1 cellular context compared by ENCODE assay signal in the genomic region with DNA sequence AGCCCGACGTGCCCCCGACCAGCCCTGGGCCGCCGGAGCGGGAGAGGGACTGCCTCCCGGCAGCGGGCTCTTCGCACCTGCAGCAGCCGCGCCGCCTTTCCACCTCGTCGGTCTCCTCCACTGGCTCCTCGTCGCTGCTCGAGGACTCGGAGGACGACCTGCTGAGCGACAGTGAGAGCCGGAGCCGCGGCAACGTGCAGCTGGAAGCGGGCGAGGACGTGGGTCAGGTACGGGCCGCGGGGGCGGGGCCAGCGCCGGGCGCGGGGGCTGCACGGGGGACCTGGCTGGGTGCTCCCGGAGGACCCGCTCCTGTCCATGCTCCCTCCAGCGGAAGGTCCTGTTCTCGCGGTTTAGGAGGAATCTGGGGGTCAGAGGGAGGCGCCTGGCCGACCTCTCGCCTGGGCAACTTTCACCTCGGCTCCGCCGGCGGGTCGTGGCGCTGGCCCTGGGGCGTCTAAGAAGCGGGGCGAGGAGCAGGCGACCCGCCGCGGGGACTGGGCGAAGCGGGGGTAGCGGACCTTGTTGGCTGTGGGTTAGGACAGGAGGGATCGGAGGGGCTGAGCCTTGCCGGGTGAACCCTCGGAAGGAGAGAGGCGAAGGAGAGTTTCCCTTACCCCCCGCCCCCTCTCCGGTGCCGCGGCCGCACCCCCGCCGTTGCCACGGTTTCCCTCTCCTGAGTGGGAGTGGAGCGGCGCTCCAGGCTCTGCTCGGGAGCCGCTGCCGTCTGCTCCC.
TF ChIP-seq lines count a peak whose summit lies in the region.

No MANE protein-coding gene starts in this region.

TF ChIP-seq in HepG2, 621 proteins besides CTCF, POLR2A, EP300 and RAD21 (continued from another document and continues in another):
- TF ChIP-seq, protein P1, sequence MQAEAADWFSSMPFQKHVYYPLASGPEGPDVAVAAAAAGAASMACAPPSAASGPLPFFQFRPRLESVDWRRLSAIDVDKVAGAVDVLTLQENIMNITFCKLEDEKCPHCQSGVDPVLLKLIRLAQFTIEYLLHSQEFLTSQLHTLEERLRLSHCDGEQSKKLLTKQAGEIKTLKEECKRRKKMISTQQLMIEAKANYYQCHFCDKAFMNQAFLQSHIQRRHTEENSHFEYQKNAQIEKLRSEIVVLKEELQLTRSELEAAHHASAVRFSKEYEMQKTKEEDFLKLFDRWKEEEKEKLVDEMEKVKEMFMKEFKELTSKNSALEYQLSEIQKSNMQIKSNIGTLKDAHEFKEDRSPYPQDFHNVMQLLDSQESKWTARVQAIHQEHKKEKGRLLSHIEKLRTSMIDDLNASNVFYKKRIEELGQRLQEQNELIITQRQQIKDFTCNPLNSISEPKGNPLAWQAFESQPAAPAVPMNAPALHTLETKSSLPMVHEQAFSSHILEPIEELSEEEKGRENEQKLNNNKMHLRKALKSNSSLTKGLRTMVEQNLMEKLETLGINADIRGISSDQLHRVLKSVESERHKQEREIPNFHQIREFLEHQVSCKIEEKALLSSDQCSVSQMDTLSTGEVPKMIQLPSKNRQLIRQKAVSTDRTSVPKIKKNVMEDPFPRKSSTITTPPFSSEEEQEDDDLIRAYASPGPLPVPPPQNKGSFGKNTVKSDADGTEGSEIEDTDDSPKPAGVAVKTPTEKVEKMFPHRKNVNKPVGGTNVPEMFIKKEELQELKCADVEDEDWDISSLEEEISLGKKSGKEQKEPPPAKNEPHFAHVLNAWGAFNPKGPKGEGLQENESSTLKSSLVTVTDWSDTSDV (CRISPR knock-in tag; IDR thresholded peaks at IDR 0.05): no peak
- TF ChIP-seq ZNF331 (CRISPR knock-in tag; IDR thresholded peaks at IDR 0.05) (peak; percentile 48; the same call in 1 of the 2 replicates), CHD4 (IDR thresholded peaks at IDR 0.05; ENCODE audit: borderline replicate concordance, low read length) (no peak), ZNF562 (CRISPR knock-in tag; IDR thresholded peaks at IDR 0.05; ENCODE audit: borderline replicate concordance) (0 out of 2 replicates have a peak, but pooled peaks have one; percentile 40), HDAC2 (CRISPR knock-in tag; IDR thresholded peaks at IDR 0.05) (peak; percentile 21; the same call in 1 of the 2 replicates), ARHGAP35 (CRISPR knock-in tag; IDR thresholded peaks at IDR 0.05; ENCODE audit: borderline replicate concordance) (peak; percentile 81; the same call in 1 of the 2 replicates), ZNF775 (CRISPR knock-in tag; IDR thresholded peaks at IDR 0.05; ENCODE audit: borderline replicate concordance) (no peak), TEAD2 (CRISPR knock-in tag; IDR thresholded peaks at IDR 0.05) (peak; percentile 12; the same call in 1 of the 2 replicates), CHD2 (IDR thresholded peaks at IDR 0.05; ENCODE audit: low read depth, low read length) (peak; percentile 82), CBX2 (IDR thresholded peaks at IDR 0.05; ENCODE audit: low read depth, low read length) (no peak), CBX2 (CRISPR knock-in tag; IDR thresholded peaks at IDR 0.05; ENCODE audit: low read depth) (no peak), HOXA3 (CRISPR knock-in tag; IDR thresholded peaks at IDR 0.05) (peak; percentile 68; the same call in 1 of the 2 replicates), ZNF205 (CRISPR knock-in tag; IDR thresholded peaks at IDR 0.05) (0 out of 2 replicates have a peak, but pooled peaks have one; percentile 40), IRX3 (CRISPR knock-in tag; IDR thresholded peaks at IDR 0.05; ENCODE audit: borderline replicate concordance, low read depth) (no peak), SALL2 (CRISPR knock-in tag; IDR thresholded peaks at IDR 0.05) (peak; percentile 75), ZBTB38 (CRISPR knock-in tag; IDR thresholded peaks at IDR 0.05) (peak; percentile 21; the same call in 1 of the 2 replicates), CENPT (CRISPR knock-in tag; IDR thresholded peaks at IDR 0.05; ENCODE audit: low read depth) (0 out of 2 replicates have a peak, but pooled peaks have one; percentile 22), ELF4 (CRISPR knock-in tag; IDR thresholded peaks at IDR 0.05; ENCODE audit: borderline replicate concordance) (no peak), PHF21A (CRISPR knock-in tag; IDR thresholded peaks at IDR 0.05) (no peak), RELA (CRISPR knock-in tag; IDR thresholded peaks at IDR 0.05) (0 out of 2 replicates have a peak, but pooled peaks have one; percentile 36), MXD4 (CRISPR knock-in tag; IDR thresholded peaks at IDR 0.05) (peak; percentile 43; the same call in 1 of the 2 replicates), ZBTB20 (CRISPR knock-in tag; IDR thresholded peaks at IDR 0.05; ENCODE audit: borderline replicate concordance, low read depth) (peak; percentile 27; the same call in 1 of the 2 replicates), ZNF264 (CRISPR knock-in tag; IDR thresholded peaks at IDR 0.05) (peak; percentile 75; the same call in 1 of the 2 replicates), EEA1 (CRISPR knock-in tag; IDR thresholded peaks at IDR 0.05; ENCODE audit: borderline replicate concordance) (peak; percentile 29), ZNF446 (CRISPR knock-in tag; IDR thresholded peaks at IDR 0.05) (no peak), CAMTA2 (CRISPR knock-in tag; IDR thresholded peaks at IDR 0.05; ENCODE audit: borderline replicate concordance) (no peak), ZNF383 (CRISPR knock-in tag; IDR thresholded peaks at IDR 0.05; ENCODE audit: borderline replicate concordance) (no peak), ZNF724P (CRISPR knock-in tag; IDR thresholded peaks at IDR 0.05; ENCODE audit: borderline replicate concordance) (peak; percentile 67; the same call in 1 of the 2 replicates), HDAC1 (CRISPR knock-in tag; IDR thresholded peaks at IDR 0.05) (peak; percentile 66), ZBTB7B (CRISPR knock-in tag; IDR thresholded peaks at IDR 0.05) (peak; percentile 52; the same call in 1 of the 2 replicates), PHF5A (CRISPR knock-in tag; IDR thresholded peaks at IDR 0.05; ENCODE audit: low read depth, unreplicated experiment) (no peak), HNF4A (CRISPR knock-in tag; IDR thresholded peaks at IDR 0.05) (peak; percentile 28; the same call in 1 of the 2 replicates), KDM4B (CRISPR knock-in tag; IDR thresholded peaks at IDR 0.05) (no peak), ZSCAN20 (CRISPR knock-in tag; IDR thresholded peaks at IDR 0.05; ENCODE audit: borderline replicate concordance) (no peak), PITX1 (CRISPR knock-in tag; IDR thresholded peaks at IDR 0.05) (0 out of 2 replicates have a peak, but pooled peaks have one; percentile 31)
- TF ChIP-seq, protein P2, sequence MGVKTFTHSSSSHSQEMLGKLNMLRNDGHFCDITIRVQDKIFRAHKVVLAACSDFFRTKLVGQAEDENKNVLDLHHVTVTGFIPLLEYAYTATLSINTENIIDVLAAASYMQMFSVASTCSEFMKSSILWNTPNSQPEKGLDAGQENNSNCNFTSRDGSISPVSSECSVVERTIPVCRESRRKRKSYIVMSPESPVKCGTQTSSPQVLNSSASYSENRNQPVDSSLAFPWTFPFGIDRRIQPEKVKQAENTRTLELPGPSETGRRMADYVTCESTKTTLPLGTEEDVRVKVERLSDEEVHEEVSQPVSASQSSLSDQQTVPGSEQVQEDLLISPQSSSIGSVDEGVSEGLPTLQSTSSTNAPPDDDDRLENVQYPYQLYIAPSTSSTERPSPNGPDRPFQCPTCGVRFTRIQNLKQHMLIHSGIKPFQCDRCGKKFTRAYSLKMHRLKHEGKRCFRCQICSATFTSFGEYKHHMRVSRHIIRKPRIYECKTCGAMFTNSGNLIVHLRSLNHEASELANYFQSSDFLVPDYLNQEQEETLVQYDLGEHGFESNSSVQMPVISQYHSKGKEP (CRISPR knock-in tag; IDR thresholded peaks at IDR 0.05): 0 out of 2 replicates have a peak, but pooled peaks have one; percentile 53
- TF ChIP-seq, protein P3, sequence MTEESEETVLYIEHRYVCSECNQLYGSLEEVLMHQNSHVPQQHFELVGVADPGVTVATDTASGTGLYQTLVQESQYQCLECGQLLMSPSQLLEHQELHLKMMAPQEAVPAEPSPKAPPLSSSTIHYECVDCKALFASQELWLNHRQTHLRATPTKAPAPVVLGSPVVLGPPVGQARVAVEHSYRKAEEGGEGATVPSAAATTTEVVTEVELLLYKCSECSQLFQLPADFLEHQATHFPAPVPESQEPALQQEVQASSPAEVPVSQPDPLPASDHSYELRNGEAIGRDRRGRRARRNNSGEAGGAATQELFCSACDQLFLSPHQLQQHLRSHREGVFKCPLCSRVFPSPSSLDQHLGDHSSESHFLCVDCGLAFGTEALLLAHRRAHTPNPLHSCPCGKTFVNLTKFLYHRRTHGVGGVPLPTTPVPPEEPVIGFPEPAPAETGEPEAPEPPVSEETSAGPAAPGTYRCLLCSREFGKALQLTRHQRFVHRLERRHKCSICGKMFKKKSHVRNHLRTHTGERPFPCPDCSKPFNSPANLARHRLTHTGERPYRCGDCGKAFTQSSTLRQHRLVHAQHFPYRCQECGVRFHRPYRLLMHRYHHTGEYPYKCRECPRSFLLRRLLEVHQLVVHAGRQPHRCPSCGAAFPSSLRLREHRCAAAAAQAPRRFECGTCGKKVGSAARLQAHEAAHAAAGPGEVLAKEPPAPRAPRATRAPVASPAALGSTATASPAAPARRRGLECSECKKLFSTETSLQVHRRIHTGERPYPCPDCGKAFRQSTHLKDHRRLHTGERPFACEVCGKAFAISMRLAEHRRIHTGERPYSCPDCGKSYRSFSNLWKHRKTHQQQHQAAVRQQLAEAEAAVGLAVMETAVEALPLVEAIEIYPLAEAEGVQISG (CRISPR knock-in tag; IDR thresholded peaks at IDR 0.05): peak; percentile 20; the same call in 1 of the 2 replicates
- TF ChIP-seq, protein P4, sequence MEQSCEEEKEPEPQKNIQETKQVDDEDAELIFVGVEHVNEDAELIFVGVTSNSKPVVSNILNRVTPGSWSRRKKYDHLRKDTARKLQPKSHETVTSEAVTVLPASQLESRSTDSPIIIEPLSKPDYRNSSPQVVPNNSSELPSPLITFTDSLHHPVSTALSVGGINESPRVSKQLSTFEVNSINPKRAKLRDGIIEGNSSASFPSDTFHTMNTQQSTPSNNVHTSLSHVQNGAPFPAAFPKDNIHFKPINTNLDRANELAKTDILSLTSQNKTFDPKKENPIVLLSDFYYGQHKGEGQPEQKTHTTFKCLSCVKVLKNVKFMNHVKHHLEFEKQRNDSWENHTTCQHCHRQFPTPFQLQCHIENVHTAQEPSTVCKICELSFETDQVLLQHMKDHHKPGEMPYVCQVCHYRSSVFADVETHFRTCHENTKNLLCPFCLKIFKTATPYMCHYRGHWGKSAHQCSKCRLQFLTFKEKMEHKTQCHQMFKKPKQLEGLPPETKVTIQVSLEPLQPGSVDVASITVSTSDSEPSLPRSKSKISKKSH (CRISPR knock-in tag; IDR thresholded peaks at IDR 0.05; ENCODE audit: borderline replicate concordance): no peak
- TF ChIP-seq, protein P5, sequence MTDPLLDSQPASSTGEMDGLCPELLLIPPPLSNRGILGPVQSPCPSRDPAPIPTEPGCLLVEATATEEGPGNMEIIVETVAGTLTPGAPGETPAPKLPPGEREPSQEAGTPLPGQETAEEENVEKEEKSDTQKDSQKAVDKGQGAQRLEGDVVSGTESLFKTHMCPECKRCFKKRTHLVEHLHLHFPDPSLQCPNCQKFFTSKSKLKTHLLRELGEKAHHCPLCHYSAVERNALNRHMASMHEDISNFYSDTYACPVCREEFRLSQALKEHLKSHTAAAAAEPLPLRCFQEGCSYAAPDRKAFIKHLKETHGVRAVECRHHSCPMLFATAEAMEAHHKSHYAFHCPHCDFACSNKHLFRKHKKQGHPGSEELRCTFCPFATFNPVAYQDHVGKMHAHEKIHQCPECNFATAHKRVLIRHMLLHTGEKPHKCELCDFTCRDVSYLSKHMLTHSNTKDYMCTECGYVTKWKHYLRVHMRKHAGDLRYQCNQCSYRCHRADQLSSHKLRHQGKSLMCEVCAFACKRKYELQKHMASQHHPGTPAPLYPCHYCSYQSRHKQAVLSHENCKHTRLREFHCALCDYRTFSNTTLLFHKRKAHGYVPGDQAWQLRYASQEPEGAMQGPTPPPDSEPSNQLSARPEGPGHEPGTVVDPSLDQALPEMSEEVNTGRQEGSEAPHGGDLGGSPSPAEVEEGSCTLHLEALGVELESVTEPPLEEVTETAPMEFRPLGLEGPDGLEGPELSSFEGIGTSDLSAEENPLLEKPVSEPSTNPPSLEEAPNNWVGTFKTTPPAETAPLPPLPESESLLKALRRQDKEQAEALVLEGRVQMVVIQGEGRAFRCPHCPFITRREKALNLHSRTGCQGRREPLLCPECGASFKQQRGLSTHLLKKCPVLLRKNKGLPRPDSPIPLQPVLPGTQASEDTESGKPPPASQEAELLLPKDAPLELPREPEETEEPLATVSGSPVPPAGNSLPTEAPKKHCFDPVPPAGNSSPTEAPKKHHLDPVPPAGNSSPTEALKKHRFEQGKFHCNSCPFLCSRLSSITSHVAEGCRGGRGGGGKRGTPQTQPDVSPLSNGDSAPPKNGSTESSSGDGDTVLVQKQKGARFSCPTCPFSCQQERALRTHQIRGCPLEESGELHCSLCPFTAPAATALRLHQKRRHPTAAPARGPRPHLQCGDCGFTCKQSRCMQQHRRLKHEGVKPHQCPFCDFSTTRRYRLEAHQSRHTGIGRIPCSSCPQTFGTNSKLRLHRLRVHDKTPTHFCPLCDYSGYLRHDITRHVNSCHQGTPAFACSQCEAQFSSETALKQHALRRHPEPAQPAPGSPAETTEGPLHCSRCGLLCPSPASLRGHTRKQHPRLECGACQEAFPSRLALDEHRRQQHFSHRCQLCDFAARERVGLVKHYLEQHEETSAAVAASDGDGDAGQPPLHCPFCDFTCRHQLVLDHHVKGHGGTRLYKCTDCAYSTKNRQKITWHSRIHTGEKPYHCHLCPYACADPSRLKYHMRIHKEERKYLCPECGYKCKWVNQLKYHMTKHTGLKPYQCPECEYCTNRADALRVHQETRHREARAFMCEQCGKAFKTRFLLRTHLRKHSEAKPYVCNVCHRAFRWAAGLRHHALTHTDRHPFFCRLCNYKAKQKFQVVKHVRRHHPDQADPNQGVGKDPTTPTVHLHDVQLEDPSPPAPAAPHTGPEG (CRISPR knock-in tag; IDR thresholded peaks at IDR 0.05): 0 out of 2 replicates have a peak, but pooled peaks have one; percentile 22
- TF ChIP-seq, protein P6, sequence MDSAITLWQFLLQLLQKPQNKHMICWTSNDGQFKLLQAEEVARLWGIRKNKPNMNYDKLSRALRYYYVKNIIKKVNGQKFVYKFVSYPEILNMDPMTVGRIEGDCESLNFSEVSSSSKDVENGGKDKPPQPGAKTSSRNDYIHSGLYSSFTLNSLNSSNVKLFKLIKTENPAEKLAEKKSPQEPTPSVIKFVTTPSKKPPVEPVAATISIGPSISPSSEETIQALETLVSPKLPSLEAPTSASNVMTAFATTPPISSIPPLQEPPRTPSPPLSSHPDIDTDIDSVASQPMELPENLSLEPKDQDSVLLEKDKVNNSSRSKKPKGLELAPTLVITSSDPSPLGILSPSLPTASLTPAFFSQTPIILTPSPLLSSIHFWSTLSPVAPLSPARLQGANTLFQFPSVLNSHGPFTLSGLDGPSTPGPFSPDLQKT (CRISPR knock-in tag; IDR thresholded peaks at IDR 0.05; ENCODE audit: borderline replicate concordance): no peak
- TF ChIP-seq, protein P7, sequence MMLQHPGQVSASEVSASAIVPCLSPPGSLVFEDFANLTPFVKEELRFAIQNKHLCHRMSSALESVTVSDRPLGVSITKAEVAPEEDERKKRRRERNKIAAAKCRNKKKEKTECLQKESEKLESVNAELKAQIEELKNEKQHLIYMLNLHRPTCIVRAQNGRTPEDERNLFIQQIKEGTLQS (CRISPR knock-in tag; IDR thresholded peaks at IDR 0.05): peak; percentile 50; the same call in 1 of the 2 replicates
- TF ChIP-seq, protein P8, sequence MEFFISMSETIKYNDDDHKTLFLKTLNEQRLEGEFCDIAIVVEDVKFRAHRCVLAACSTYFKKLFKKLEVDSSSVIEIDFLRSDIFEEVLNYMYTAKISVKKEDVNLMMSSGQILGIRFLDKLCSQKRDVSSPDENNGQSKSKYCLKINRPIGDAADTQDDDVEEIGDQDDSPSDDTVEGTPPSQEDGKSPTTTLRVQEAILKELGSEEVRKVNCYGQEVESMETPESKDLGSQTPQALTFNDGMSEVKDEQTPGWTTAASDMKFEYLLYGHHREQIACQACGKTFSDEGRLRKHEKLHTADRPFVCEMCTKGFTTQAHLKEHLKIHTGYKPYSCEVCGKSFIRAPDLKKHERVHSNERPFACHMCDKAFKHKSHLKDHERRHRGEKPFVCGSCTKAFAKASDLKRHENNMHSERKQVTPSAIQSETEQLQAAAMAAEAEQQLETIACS (CRISPR knock-in tag; IDR thresholded peaks at IDR 0.05): peak; percentile 28; the same call in 1 of the 2 replicates
